Comparison of ENCODE assay signal across 19 cellular contexts in the genomic region with DNA sequence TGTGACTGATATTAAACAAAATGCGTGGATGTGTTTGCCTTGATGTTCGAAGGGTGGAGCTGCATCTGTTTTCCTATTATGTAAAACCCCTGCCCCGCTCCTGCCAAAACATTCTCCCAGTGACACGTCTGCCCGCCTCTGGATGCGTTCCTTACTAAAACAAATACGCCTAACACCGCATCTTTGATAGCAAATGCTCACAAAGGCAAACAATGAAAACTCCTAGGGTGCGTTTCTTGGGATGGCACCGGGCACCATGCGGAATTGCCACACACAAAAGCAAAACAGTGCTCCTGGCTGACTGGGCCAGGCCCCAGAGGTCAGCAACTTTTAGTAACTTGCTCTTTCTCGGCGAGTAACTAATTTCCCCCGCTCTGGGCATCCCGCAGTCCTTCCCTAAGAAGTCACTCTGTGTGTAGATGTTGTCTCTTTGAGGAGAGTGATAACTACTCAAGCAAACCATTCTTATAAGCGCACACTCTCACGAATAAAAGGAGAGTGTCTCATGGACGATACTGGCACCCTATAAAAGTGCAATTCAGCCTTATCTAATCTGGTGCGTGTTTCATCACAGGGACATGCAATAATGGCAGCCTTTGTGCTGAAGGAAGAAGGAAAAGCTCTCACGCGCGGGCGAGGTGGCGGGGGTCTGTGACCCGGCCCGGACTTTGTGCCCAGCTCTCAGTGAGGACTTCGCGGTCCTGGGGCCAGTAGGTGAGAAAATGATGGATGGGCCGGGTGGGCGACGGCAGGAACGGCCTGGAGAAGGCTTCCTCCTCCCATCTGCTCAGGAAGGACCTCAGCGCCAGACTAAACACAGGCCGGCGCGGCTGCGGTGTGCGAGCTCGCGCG. TPM values are rescaled to one million over a fixed set of nuclear protein-coding genes. Genes with fewer than 3 reads are reported as not detected.
"Had no signal": no experiment of that assay in that cellular context is flagged by ENCODE, and none has a peak within 500 bp of the region (broad histone marks: within the 10 kb centered on the region; RNA-seq: fewer than 3 reads in every experiment).

No MANE protein-coding gene starts in this region.

- ATAC-seq: activated T-helper 17 cell treated with anti-CD3 and anti-CD28 coated beads, Interleukin-2, amount 50 U/mL, for 72 hours; heart left ventricle; left ventricle myocardium superior; stimulated activated naive CD8-positive, alpha-beta T cell treated with anti-CD3 and anti-CD28 coated beads, Interleukin-15, amount 100 ng/mL, for 72 hours; T-helper 17 cell had no signal

- FAIRE-seq: keratinocyte, TTC549, urothelium cell line had no signal

- DNase-seq: activated B cell treated with CpG ODN at 0.5 μM for 24 hours; activated CD4-positive, alpha-beta T cell treated with anti-CD3 and anti-CD28 coated beads, Interleukin-2, amount 10 ng/mL, durations not matched to agents 24 days and 14 days; activated CD8-positive, alpha-beta memory T cell treated with anti-CD3 and anti-CD28 coated beads for 24 hours; activated T-cell treated with anti-CD3 and anti-CD28 coated beads for 4 hours; amniotic stem cell; cerebellar nuclear complex; foreskin melanocyte; heart left ventricle; left ventricle myocardium superior; mesenchymal stem cell; stimulated activated CD4-positive, alpha-beta T cell treated with anti-CD3 and anti-CD28 coated beads, Interleukin-15, amount 100 ng/mL, for 24 hours; stimulated activated CD4-positive, alpha-beta T cell treated with anti-CD3 and anti-CD28 coated beads, Interleukin-4, amount 100 ng/mL, for 4 hours; stimulated activated naive CD8-positive, alpha-beta T cell treated with anti-CD3 and anti-CD28 coated beads, Interleukin-15, amount 100 ng/mL, for 72 hours; T-helper 17 cell; thyroid gland had no signal

- H3K27ac ChIP-seq: heart left ventricle, thyroid gland had no signal

RNA-seq across cellular contexts. Expression of a gene that starts 8.7 kb away (rescaled TPM):
- total RNA-seq: activated T-helper 17 cell treated with anti-CD3 and anti-CD28 coated beads, Interleukin-2, amount 50 U/mL, for 72 hours had no signal
